1 cellular context compared by ENCODE assay signal in the genomic region with DNA sequence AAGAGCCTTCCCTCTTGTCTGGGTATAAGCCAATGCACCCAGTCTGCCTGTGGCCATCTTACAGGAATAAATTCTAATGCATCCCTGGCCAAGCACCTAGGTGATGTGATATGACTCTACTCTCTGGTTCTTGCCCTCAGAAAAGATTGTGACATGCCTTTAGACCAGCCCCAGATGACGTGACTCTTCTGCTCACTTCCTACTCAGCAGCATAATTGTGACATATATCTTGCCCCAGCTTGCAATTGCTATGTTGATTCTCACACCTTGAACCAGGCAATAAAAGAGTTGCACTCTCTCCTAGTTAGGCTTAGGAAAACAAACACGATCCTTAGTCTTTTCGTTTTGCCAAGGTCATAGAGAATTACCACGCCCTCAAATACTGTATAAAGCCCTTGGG.
A peak's percentile ranks its signal among the peaks of the same experiment; 100 is the strongest.
TF ChIP-seq lines count a peak whose summit lies in the region.

No MANE protein-coding gene starts in this region.

TF ChIP-seq in HepG2, 621 proteins besides CTCF, POLR2A, EP300 and RAD21 (continued from another document):
- TF ChIP-seq, protein P1, sequence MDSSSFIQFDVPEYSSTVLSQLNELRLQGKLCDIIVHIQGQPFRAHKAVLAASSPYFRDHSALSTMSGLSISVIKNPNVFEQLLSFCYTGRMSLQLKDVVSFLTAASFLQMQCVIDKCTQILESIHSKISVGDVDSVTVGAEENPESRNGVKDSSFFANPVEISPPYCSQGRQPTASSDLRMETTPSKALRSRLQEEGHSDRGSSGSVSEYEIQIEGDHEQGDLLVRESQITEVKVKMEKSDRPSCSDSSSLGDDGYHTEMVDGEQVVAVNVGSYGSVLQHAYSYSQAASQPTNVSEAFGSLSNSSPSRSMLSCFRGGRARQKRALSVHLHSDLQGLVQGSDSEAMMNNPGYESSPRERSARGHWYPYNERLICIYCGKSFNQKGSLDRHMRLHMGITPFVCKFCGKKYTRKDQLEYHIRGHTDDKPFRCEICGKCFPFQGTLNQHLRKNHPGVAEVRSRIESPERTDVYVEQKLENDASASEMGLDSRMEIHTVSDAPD (CRISPR knock-in tag; IDR thresholded peaks at IDR 0.05) = no peak
- TF ChIP-seq ZNF235 (CRISPR knock-in tag; IDR thresholded peaks at IDR 0.05; ENCODE audit: borderline replicate concordance) = no peak
- TF ChIP-seq IKZF4 (CRISPR knock-in tag; IDR thresholded peaks at IDR 0.05; ENCODE audit: borderline replicate concordance, low read depth, not compliant biosample characterization) = no peak
- TF ChIP-seq MIER3 (CRISPR knock-in tag; IDR thresholded peaks at IDR 0.05; ENCODE audit: borderline replicate concordance) = no peak
- TF ChIP-seq CREB1 (IDR thresholded peaks at IDR 0.05) = 0 out of 2 replicates have a peak, but pooled peaks have one; percentile 24
- no peak for TF ChIP-seq CREB1 (CRISPR knock-in tag; IDR thresholded peaks at IDR 0.05)
TF ChIP-seq in HepG2: peak in this region for 1.
